ENCODE assay signal across 18 cellular contexts in genomic region chr13:59492030-59492636, GRCh38.
"Had no signal": no experiment of that assay in that cellular context is flagged by ENCODE, and none has a peak within 500 bp of the region (broad histone marks: within the 10 kb centered on the region; RNA-seq: fewer than 3 reads in every experiment).

No MANE protein-coding gene starts in this region.

- H3K27me3 ChIP-seq: cardiac muscle cell, neutrophil, sigmoid colon, spleen, tibial artery had no signal

- H3K27ac ChIP-seq: cardiac muscle cell, dorsolateral prefrontal cortex, epithelial cell of prostate, neutrophil, parathyroid adenoma, sigmoid colon, spleen, tibial artery had no signal

- H3K9ac ChIP-seq: parathyroid adenoma had no signal

- H3K9me3 ChIP-seq: neutrophil, sigmoid colon, spleen, tibial artery had no signal

- H3K36me3 Mint-ChIP-seq: activated naive CD4-positive, alpha-beta T cell treated with anti-CD3 and anti-CD28 coated beads, Interleukin-2, amount 50 U/mL, for 24 hours; memory B cell; naive thymus-derived CD8-positive, alpha-beta T cell had no signal

- DNase-seq: activated CD4-positive, alpha-beta T cell treated with anti-CD3 and anti-CD28 coated beads for 36 hours; activated CD4-positive, alpha-beta T cell treated with anti-CD3 and anti-CD28 coated beads, Interleukin-2, amount 50 U/mL, for 48 hours; activated gamma-delta T cell; amniotic stem cell; dorsolateral prefrontal cortex; head of caudate nucleus; naive thymus-derived CD8-positive, alpha-beta T cell; sigmoid colon; spleen; stimulated activated naive CD8-positive, alpha-beta T cell treated with anti-CD3 and anti-CD28 coated beads, Interleukin-15, Interleukin-2, amounts not matched to agents 100 U/mL and 50 U/mL, for 24 hours; substantia nigra; tibial artery had no signal

- H3K4me1 Mint-ChIP-seq: activated naive CD4-positive, alpha-beta T cell treated with anti-CD3 and anti-CD28 coated beads, Interleukin-2, amount 50 U/mL, for 24 hours; memory B cell; naive thymus-derived CD8-positive, alpha-beta T cell had no signal

- H3K4me3 Mint-ChIP-seq: activated CD4-positive, alpha-beta T cell treated with anti-CD3 and anti-CD28 coated beads for 36 hours; activated naive CD4-positive, alpha-beta T cell treated with anti-CD3 and anti-CD28 coated beads, Interleukin-2, amount 50 U/mL, for 24 hours; memory B cell; naive thymus-derived CD8-positive, alpha-beta T cell had no signal

- H2AFZ ChIP-seq: parathyroid adenoma had no signal

- H3K36me3 ChIP-seq: cardiac muscle cell, neutrophil, sigmoid colon, spleen, tibial artery had no signal

- H3K9me3 Mint-ChIP-seq: activated naive CD4-positive, alpha-beta T cell treated with anti-CD3 and anti-CD28 coated beads, Interleukin-2, amount 50 U/mL, for 24 hours; memory B cell; naive thymus-derived CD8-positive, alpha-beta T cell had no signal

- H3K4me3 ChIP-seq: cardiac muscle cell, dorsolateral prefrontal cortex, sigmoid colon, spleen, tibial artery had no signal

- H3K79me2 ChIP-seq: parathyroid adenoma had no signal

- H3K27ac Mint-ChIP-seq: activated CD4-positive, alpha-beta T cell treated with anti-CD3 and anti-CD28 coated beads for 36 hours; activated naive CD4-positive, alpha-beta T cell treated with anti-CD3 and anti-CD28 coated beads, Interleukin-2, amount 50 U/mL, for 24 hours; memory B cell; naive thymus-derived CD8-positive, alpha-beta T cell had no signal

- ATAC-seq: activated CD4-positive, alpha-beta T cell treated with anti-CD3 and anti-CD28 coated beads for 36 hours; naive thymus-derived CD8-positive, alpha-beta T cell; stimulated activated naive CD8-positive, alpha-beta T cell treated with anti-CD3 and anti-CD28 coated beads, Interleukin-15, Interleukin-2, amounts not matched to agents 100 U/mL and 50 U/mL, for 24 hours had no signal
